Comparison of ENCODE assay signal across 19 cellular contexts in the genomic region with DNA sequence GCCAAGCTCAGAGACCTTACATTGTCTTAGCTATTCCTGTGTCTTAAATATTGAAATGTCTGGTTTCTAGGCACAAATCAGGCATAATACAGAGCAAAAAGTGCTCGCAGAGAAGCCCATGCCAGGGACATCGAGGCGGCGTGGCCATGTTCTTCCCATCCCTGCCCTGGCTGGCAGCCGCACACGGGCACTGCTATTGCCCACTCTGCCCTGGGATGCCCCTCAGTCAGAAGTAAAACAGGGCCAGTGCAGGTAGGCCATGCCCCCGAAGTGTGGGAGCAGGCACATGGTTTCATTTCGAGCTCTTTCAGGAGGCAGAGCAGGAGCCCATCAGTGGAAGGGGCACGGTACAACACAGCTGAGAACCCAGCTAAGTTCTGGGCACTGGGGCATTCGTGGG.
DNase-seq lines count a peak whose midpoint lies in the region; ATAC-seq, FAIRE-seq and TF ChIP-seq lines count a peak whose summit lies in the region.
"Had no signal": no experiment of that assay in that cellular context is flagged by ENCODE, and none has a peak within 500 bp of the region (broad histone marks: within the 10 kb centered on the region; RNA-seq: fewer than 3 reads in every experiment).

No MANE protein-coding gene starts in this region.

- H3K56ac ChIP-seq in H1 (replicated peaks; ENCODE audit: insufficient read length, low read depth, low read length), result no peak overlapping the region

- WGBS in H1 (ENCODE audit: extremely low coverage in 1 of 2, insufficient coverage in 1 of 2, insufficient read length in 1 of 2, insufficient replicate concordance in 2 of 2, low coverage in 1 of 2, low lambda C conversion rate in 2 of 2, missing lambda C conversion rate in 1 of 2), 2 experiments, result 89% methylated on average over 10 of the region's 10 CpGs; no CpG with 5 or more reads in 1 of the 2 experiments
- WGBS in aorta, 2 donors, result 78 to 85% methylated on average over 10 of the region's 10 CpGs

- TF ChIP-seq CTCF in RWPE2 (IDR thresholded peaks at IDR 0.05; ENCODE audit: poor library complexity, severe bottlenecking) (no peak), H1 (IDR thresholded peaks at IDR 0.05; ENCODE audit: control extremely low read depth in 1 of 3, insufficient read depth in 1 of 3, low read depth in 1 of 3, low read length in 3 of 3) (no peak)

- H3K9me3 ChIP-seq in RWPE2 (ENCODE audit: severe bottlenecking) (no peaks in the 10 kb centered on the region), H1 (ENCODE audit: insufficient read depth in 2 of 2, low read depth in 1 of 2, low read length in 1 of 2) (no peaks in the 10 kb centered on the region), aorta (ENCODE audit: control insufficient read depth, low read length) (no peaks in the 10 kb centered on the region)

- H2BK15ac ChIP-seq in H1 (ENCODE audit: low read length), result no peak overlapping the region

- no peak overlapping the region for H3K27ac ChIP-seq in RWPE2 (ENCODE audit: poor library complexity, severe bottlenecking)
- no peak overlapping the region for H3K27ac ChIP-seq in H1 (ENCODE audit: low read depth, low read length)
- H3K27ac ChIP-seq in aorta (ENCODE audit: low read depth in 1 of 2, low read length in 2 of 2), result no peak overlapping the region

- H2BK120ac ChIP-seq in H1 (replicated peaks; ENCODE audit: low read depth, low read length), result no peak overlapping the region

- intact Hi-C loops in posterior vena cava (cut with DNase I), result no loop called here
- intact Hi-C loops in aorta (cut with DNase I), result no loop called here

- no peak overlapping the region for H2BK5ac ChIP-seq in H1 (ENCODE audit: low read depth, low read length)

- no peak overlapping the region for H2BK12ac ChIP-seq in H1 (ENCODE audit: low read depth, low read length)

- no peak overlapping the region for H4K5ac ChIP-seq in H1 (ENCODE audit: insufficient read length, low read depth, low read length)

- no peak overlapping the region for H3K4ac ChIP-seq in H1 (replicated peaks; ENCODE audit: insufficient read length, low read depth, low read length)

- H2BK20ac ChIP-seq in H1 (ENCODE audit: low read length), result no peak overlapping the region

- H3K79me2 ChIP-seq in H1 (ENCODE audit: control insufficient read depth in 1 of 2, insufficient read depth in 2 of 2, low read length in 2 of 2), result no peaks in the 10 kb centered on the region

- no peaks in the 10 kb centered on the region for H3K79me1 ChIP-seq in H1 (ENCODE audit: low read depth, low read length)

- TF ChIP-seq EP300 in H1 (IDR thresholded peaks at IDR 0.05; ENCODE audit: borderline replicate concordance in 1 of 2, low read depth in 2 of 2, low read length in 2 of 2), result no peak

- POLR2A ChIA-PET in H1 (lab: Charles Lee; ENCODE audit: partially characterized antibody), result no interaction called here

- no peak for TF ChIP-seq POLR2A in H1 (IDR thresholded peaks at IDR 0.05; ENCODE audit: control extremely low read depth in 1 of 2, low read depth in 2 of 2, low read length in 2 of 2)

- CTCF ChIA-PET in H1 (lab: Charles Lee; ENCODE audit: partially characterized antibody), result no interaction called here

- no peaks in the 10 kb centered on the region for H3K4me1 ChIP-seq in RWPE2 (ENCODE audit: insufficient read depth, poor library complexity, severe bottlenecking)
- no peaks in the 10 kb centered on the region for H3K4me1 ChIP-seq in H1 (replicated peaks in 1 of 4; ENCODE audit: control insufficient read depth in 3 of 4, insufficient read depth in 4 of 4, low read length in 3 of 4)
- H3K4me1 ChIP-seq in aorta (ENCODE audit: control insufficient read depth in 1 of 2, insufficient read depth in 2 of 2, low read length in 2 of 2), result no peaks in the 10 kb centered on the region

- H2AFZ ChIP-seq in H1 (ENCODE audit: low read length), result no peak overlapping the region

- no peak overlapping the region for H4K91ac ChIP-seq in H1 (replicated peaks; ENCODE audit: insufficient read length, low read length)

- TF ChIP-seq RAD21 in H1 (IDR thresholded peaks at IDR 0.05 in 1 of 2, conservative IDR thresholded peaks at IDR 0.05 in 1 of 2; ENCODE audit: low read depth in 2 of 2, low read length in 2 of 2), result no peak

- H3K27me3 ChIP-seq in RWPE2 (ENCODE audit: insufficient read depth, poor library complexity, severe bottlenecking) (no peaks in the 10 kb centered on the region), H1 (replicated peaks in 1 of 4; ENCODE audit: control insufficient read depth in 3 of 4, extremely low read depth in 1 of 4, insufficient read depth in 3 of 4, low read length in 3 of 4) (no peaks in the 10 kb centered on the region), aorta (ENCODE audit: control insufficient read depth in 1 of 2, insufficient read depth in 2 of 2, low read length in 1 of 2) (no peaks in the 10 kb centered on the region)

- ATAC-seq in RWPE2 (ENCODE audit: low read depth), result no peak
- ATAC-seq in aorta (ENCODE audit: low FRiP score), result peak; percentile 22
- ATAC-seq in GM21786 (IDR thresholded peaks at IDR 0.05; ENCODE audit: unreplicated experiment), result no peak
- ATAC-seq: HCT116 had no signal

- no peak overlapping the region for H3K4me3 ChIP-seq in RWPE2 (ENCODE audit: severe bottlenecking)
- H3K4me3 ChIP-seq in H1 (ENCODE audit: extremely low read depth in 1 of 4, insufficient read depth in 2 of 4, low read depth in 3 of 4, low read length in 4 of 4), result no peak overlapping the region
- H3K4me3 ChIP-seq in aorta (ENCODE audit: low read length in 2 of 2), result no peak overlapping the region

- H3K9ac ChIP-seq in H1 (replicated peaks in 1 of 4; ENCODE audit: extremely low read depth in 1 of 4, low read depth in 3 of 4, low read length in 3 of 4), result no peak overlapping the region

- H2AK5ac ChIP-seq in H1 (ENCODE audit: low read depth, low read length), result no peak overlapping the region

- H4K8ac ChIP-seq in H1 (ENCODE audit: extremely low read depth, insufficient read depth, low read length), result 0 out of 2 replicates have a peak overlapping the region, but pooled peaks have one; percentile 53

- DNase-seq in RWPE2 (ENCODE audit: low spot score), result peak; percentile 24
- no peak for DNase-seq in H1 (ENCODE audit: low read depth in 1 of 2, low spot score in 2 of 2)
- DNase-seq in posterior vena cava (ENCODE audit: low spot score), result peak; percentile 57
- DNase-seq in aorta, result no peak
- DNase-seq in activated CD4-positive, alpha-beta T cell treated with anti-CD3 and anti-CD28 coated beads, Interleukin-2, amount 50 U/mL, for 48 hours, result no peak
- no peak for DNase-seq in H4 (ENCODE audit: low spot score)
- no peak for DNase-seq in activated naive CD4-positive, alpha-beta T cell treated with Interleukin-2 at 50 U/mL for 16 hours
- DNase-seq: C1 segment of cervical spinal cord; CD4-positive, alpha-beta memory T cell; COR-L47; DMS153; DND-41; GOT3; H9 had no signal

- H3K23me2 ChIP-seq in H1 (ENCODE audit: low read depth, low read length), result no peaks in the 10 kb centered on the region

- no peak overlapping the region for H3K4me2 ChIP-seq in H1 (ENCODE audit: insufficient read depth in 1 of 2, low read depth in 2 of 2, low read length in 2 of 2)

- no peak overlapping the region for H3K14ac ChIP-seq in H1 (ENCODE audit: insufficient read length)

- H3K18ac ChIP-seq in H1 (ENCODE audit: extremely low read depth, low read length), result no peak overlapping the region

- H4K20me1 ChIP-seq in H1 (replicated peaks in 1 of 2; ENCODE audit: control insufficient read depth in 1 of 2, insufficient read depth in 2 of 2, low read length in 2 of 2), result no peaks in the 10 kb centered on the region

- no peak for FAIRE-seq in H1 (lab: Jason Lieb, UNC)
- FAIRE-seq: G401.6, GM12892, GM19239 had no signal

- no peak overlapping the region for H3K23ac ChIP-seq in H1 (ENCODE audit: insufficient read length)

- H3K36me3 ChIP-seq in RWPE2 (ENCODE audit: low read depth) (peaks cover 78% of the 10 kb centered on the region), H1 (ENCODE audit: control insufficient read depth in 2 of 4, insufficient read depth in 4 of 4, low read length in 3 of 4) (peaks cover 0 to 11% (median 0%) of the 10 kb centered on the region in 4 experiments; a peak in 3 of 8 replicates), aorta (ENCODE audit: control insufficient read depth in 1 of 2, insufficient read depth in 2 of 2, low read length in 1 of 2) (peaks cover 7 to 8% of the 10 kb centered on the region in 2 donors)

TF ChIP-seq in H1, 55 proteins besides CTCF, POLR2A, EP300 and RAD21 (continues in another document):
- no peak for TF ChIP-seq JUN (IDR thresholded peaks at IDR 0.05; ENCODE audit: low read depth, low read length)
- no peak for TF ChIP-seq ATF2 (IDR thresholded peaks at IDR 0.05; ENCODE audit: low read length)
- TF ChIP-seq TAF1 (IDR thresholded peaks at IDR 0.05; ENCODE audit: low read depth, low read length), result no peak
- no peak for TF ChIP-seq SP2 (IDR thresholded peaks at IDR 0.05; ENCODE audit: low read length)
- no peak for TF ChIP-seq SUZ12 (IDR thresholded peaks at IDR 0.05; ENCODE audit: low read length)
- TF ChIP-seq HDAC6 (IDR thresholded peaks at IDR 0.05; ENCODE audit: low read depth, low read length), result no peak
- no peak for TF ChIP-seq EGR1 (IDR thresholded peaks at IDR 0.05; ENCODE audit: borderline replicate concordance, low read depth, low read length)
- TF ChIP-seq GTF2F1 (IDR thresholded peaks at IDR 0.05; ENCODE audit: borderline replicate concordance, low read depth, low read length), result no peak
- no peak for TF ChIP-seq SRF (IDR thresholded peaks at IDR 0.05; ENCODE audit: low read depth, low read length)
- no peak for TF ChIP-seq CEBPB (IDR thresholded peaks at IDR 0.05; ENCODE audit: low read depth, low read length)
- no peak for TF ChIP-seq USF2 (IDR thresholded peaks at IDR 0.05; ENCODE audit: low read length)
- no peak for TF ChIP-seq KDM4A (IDR thresholded peaks at IDR 0.05; ENCODE audit: low read depth, low read length, severe bottlenecking)

Comparison
In these comparisons a context has a peak if more than half of its experiments do, and no peak if none do; other contexts are left out.
1. DNase-seq: peak in RWPE2 (single experiment) and posterior vena cava (single experiment); none in H1 (0 of 2), aorta (0 of 2), activated CD4-positive, alpha-beta T cell treated with anti-CD3 and anti-CD28 coated beads, Interleukin-2, amount 50 U/mL, for 48 hours (0 of 2), H4 (single experiment) and activated naive CD4-positive, alpha-beta T cell treated with Interleukin-2 at 50 U/mL for 16 hours (single experiment).